ENCODE assay signal across 1 cellular context in genomic region chr20:18137412-18138265, GRCh38.
TF ChIP-seq lines count a peak whose summit lies in the region.

KAT14 (plus strand) TSS chr20:18137863; CDS start chr20:18142661, 4,798 bp downstream.
PET117 (plus strand) TSS chr20:18137863; CDS start chr20:18137956, 93 bp downstream.

TF ChIP-seq in HepG2, 621 proteins besides CTCF, POLR2A, EP300 and RAD21 (continued from another document and continues in another):
- TF ChIP-seq ZBTB37 (CRISPR knock-in tag; IDR thresholded peaks at IDR 0.05): no peak
- no peak for TF ChIP-seq SMYD3 (CRISPR knock-in tag; IDR thresholded peaks at IDR 0.05)
- peak; percentile 96; the same call in 1 of the 2 replicates for TF ChIP-seq ZBTB7A (CRISPR knock-in tag; IDR thresholded peaks at IDR 0.05)
- peak; percentile 59 for TF ChIP-seq HNF4A (CRISPR knock-in tag; IDR thresholded peaks at IDR 0.05)
- peak; percentile 98 for TF ChIP-seq ZNF691 (CRISPR knock-in tag; IDR thresholded peaks at IDR 0.05; ENCODE audit: borderline replicate concordance, low read depth)
- TF ChIP-seq E2F5 (CRISPR knock-in tag; conservative IDR thresholded peaks at IDR 0.05): peak; percentile 85
- peak; percentile 95 for TF ChIP-seq CBFB (CRISPR knock-in tag; IDR thresholded peaks at IDR 0.05)
- no peak for TF ChIP-seq SUZ12 (IDR thresholded peaks at IDR 0.05; ENCODE audit: low read depth, low read length)
- peak; percentile 26; the same call in 1 of the 2 replicates for TF ChIP-seq HMG20A (CRISPR knock-in tag; IDR thresholded peaks at IDR 0.05; ENCODE audit: borderline replicate concordance)
- TF ChIP-seq ZNF251 (CRISPR knock-in tag; IDR thresholded peaks at IDR 0.05): peak; percentile 67; the same call in 1 of the 2 replicates
- TF ChIP-seq THAP8 (CRISPR knock-in tag; IDR thresholded peaks at IDR 0.05; ENCODE audit: borderline replicate concordance): peak; percentile 92
- TF ChIP-seq KLF9 (CRISPR knock-in tag; IDR thresholded peaks at IDR 0.05; ENCODE audit: low read depth): no peak
- TF ChIP-seq NFE2L1 (CRISPR knock-in tag; IDR thresholded peaks at IDR 0.05; ENCODE audit: borderline replicate concordance): 0 out of 2 replicates have a peak, but pooled peaks have one; percentile 52
- TF ChIP-seq FOXA3 (CRISPR knock-in tag; IDR thresholded peaks at IDR 0.05): peak; percentile 67
- TF ChIP-seq ZNF460 (CRISPR knock-in tag; IDR thresholded peaks at IDR 0.05; ENCODE audit: borderline replicate concordance): no peak
- peak; percentile 97 for TF ChIP-seq E2F1 (CRISPR knock-in tag; IDR thresholded peaks at IDR 0.05)
- TF ChIP-seq HNF1B (CRISPR knock-in tag; IDR thresholded peaks at IDR 0.05): peak; percentile 78
- no peak for TF ChIP-seq PBX2 (CRISPR knock-in tag; IDR thresholded peaks at IDR 0.05)
- peak; percentile 90 for TF ChIP-seq ZBED4 (CRISPR knock-in tag; IDR thresholded peaks at IDR 0.05; ENCODE audit: borderline replicate concordance)
- no peak for TF ChIP-seq ZNF484 (CRISPR knock-in tag; IDR thresholded peaks at IDR 0.05; ENCODE audit: borderline replicate concordance, low read depth)
- peak; percentile 100 for TF ChIP-seq SALL2 (CRISPR knock-in tag; IDR thresholded peaks at IDR 0.05)
- peak; percentile 68; the same call in 1 of the 2 replicates for TF ChIP-seq AFF4 (CRISPR knock-in tag; IDR thresholded peaks at IDR 0.05)
- peak; percentile 93; the same call in 1 of the 2 replicates for TF ChIP-seq SNAPC4 (CRISPR knock-in tag; IDR thresholded peaks at IDR 0.05)
- TF ChIP-seq ZNF224 (CRISPR knock-in tag; IDR thresholded peaks at IDR 0.05): peak; percentile 98; the same call in 1 of the 2 replicates
- TF ChIP-seq TBX3 (IDR thresholded peaks at IDR 0.05; ENCODE audit: borderline replicate concordance): peak; percentile 59; the same call in 1 of the 2 replicates
